Comparison of ENCODE assay signal across 17 cellular contexts in the genomic region with DNA sequence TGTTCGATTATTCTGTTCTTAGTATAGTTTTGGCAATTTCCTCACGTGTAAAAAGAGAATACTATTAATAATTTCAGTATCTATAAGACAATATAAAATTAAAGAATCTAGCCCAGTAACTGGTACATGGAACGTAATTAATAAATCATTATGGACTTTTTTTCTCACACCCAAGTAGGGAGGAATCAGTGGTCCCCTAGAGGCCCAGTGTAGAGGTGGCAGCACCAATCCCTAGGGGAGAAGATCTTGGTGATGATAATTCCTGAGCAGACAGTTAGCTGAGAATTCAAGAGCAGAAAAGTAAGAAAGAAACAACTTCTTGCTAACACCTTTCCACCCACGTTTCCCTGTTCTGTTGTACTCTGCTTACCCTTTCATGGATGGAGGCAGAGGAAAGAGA. TPM values are rescaled to one million over a fixed set of nuclear protein-coding genes. Genes with fewer than 3 reads are reported as not detected.
DNase-seq lines count a peak whose midpoint lies in the region; ATAC-seq and TF ChIP-seq lines count a peak whose summit lies in the region.
"Had no signal": no experiment of that assay in that cellular context is flagged by ENCODE, and none has a peak within 500 bp of the region (broad histone marks: within the 10 kb centered on the region; RNA-seq: fewer than 3 reads in every experiment).

No MANE protein-coding gene starts in this region.

- no peak overlapping the region for H3K27ac ChIP-seq in SK-N-SH (ENCODE audit: low read depth in 2 of 2, low read length in 1 of 2)
- H3K27ac ChIP-seq: SJCRH30 had no signal

- H3K4me3 Mint-ChIP-seq in type B pancreatic cell, result no peak overlapping the region

- H3K4me2 ChIP-seq in SK-N-SH, result no peak overlapping the region

- no peaks in the 10 kb centered on the region for H3K27me3 Mint-ChIP-seq in type B pancreatic cell

- TF ChIP-seq RAD21 in SK-N-SH (IDR thresholded peaks at IDR 0.05; ENCODE audit: low read length), result no peak

- WGBS in SK-N-SH (ENCODE audit: low lambda C conversion rate), result 35% methylated on average over 4 of the region's 4 CpGs

- no peaks in the 10 kb centered on the region for H3K9me2 ChIP-seq in SK-N-SH

- TF ChIP-seq CTCF in SK-N-SH (IDR thresholded peaks at IDR 0.05) (peak; percentile 10; the same call in 1 of the 2 replicates), astrocyte of the spinal cord (IDR thresholded peaks at IDR 0.05; ENCODE audit: low read depth, low read length) (peak; percentile 13), type B pancreatic cell (conservative IDR thresholded peaks at IDR 0.05) (peak; percentile 44)

- H3K9me3 Mint-ChIP-seq in type B pancreatic cell, result no peaks in the 10 kb centered on the region

- ATAC-seq in SK-N-SH treated with all-trans-retinoic acid at 6 μM for 48 hours, result no peak
- ATAC-seq: K562 had no signal

- H3K27ac Mint-ChIP-seq in type B pancreatic cell, result no peak overlapping the region

- DNase-seq in SK-N-SH, result no peak
- peak; percentile 3 to 19 for DNase-seq in Kasumi-1 (lab: John Stamatoyannopoulos, UW)
- no peak for DNase-seq in astrocyte of the spinal cord (ENCODE audit: low read depth, low spot score)
- no peak for DNase-seq in type B pancreatic cell (ENCODE audit: extremely low spot score, unreplicated experiment)
- DNase-seq in NOMO-1 (lab: John Stamatoyannopoulos, UW; ENCODE audit: unreplicated experiment in 2 of 2), result no peak
- no peak for DNase-seq in stimulated activated CD4-positive, alpha-beta T cell treated with anti-CD3 and anti-CD28 coated beads, Interleukin-2, amount 100 ng/mL, for 24 hours
- no peak for DNase-seq in stimulated activated CD4-positive, alpha-beta T cell treated with anti-CD3 and anti-CD28 coated beads, Interleukin-12 subunit alpha, Interleukin-12 subunit beta, amount 100 ng/mL, for 4 hours
- DNase-seq: 8988T, C1 segment of cervical spinal cord, NCI-H1436, NCI-H2029 treated with DMSO at 0.1 percent for 48 hours, NCI-H510A, RPMI8226, SJCRH30, SW 1271 had no signal

- POLR2A ChIA-PET in SK-N-SH (lab: Yijun Ruan, JAX), result no interaction called here

- H3K4me1 ChIP-seq in SK-N-SH (ENCODE audit: control insufficient read depth in 1 of 2, insufficient read depth in 2 of 2, low read depth in 1 of 2, low read length in 1 of 2), result no peaks in the 10 kb centered on the region
- H3K4me1 ChIP-seq: SJCRH30 had no signal

- no peaks in the 10 kb centered on the region for H3K9me3 ChIP-seq in SK-N-SH
- H3K9me3 ChIP-seq: SJCRH30 had no signal

- no peaks in the 10 kb centered on the region for H3K36me3 Mint-ChIP-seq in type B pancreatic cell

- CTCF ChIA-PET in SK-N-SH (lab: Yijun Ruan, JAX), result no interaction called here

- no peaks in the 10 kb centered on the region for H3K27me3 ChIP-seq in SK-N-SH (ENCODE audit: insufficient read depth)
- H3K27me3 ChIP-seq: SJCRH30 had no signal

- H3K4me1 Mint-ChIP-seq in type B pancreatic cell (ENCODE audit: unreplicated experiment), result no peaks in the 10 kb centered on the region

- TF ChIP-seq EP300 in SK-N-SH (IDR thresholded peaks at IDR 0.05; ENCODE audit: borderline replicate concordance in 1 of 2, low read depth in 1 of 2, low read length in 1 of 2), result no peak

- H4K20me1 ChIP-seq in SK-N-SH (ENCODE audit: insufficient read depth), result no peaks in the 10 kb centered on the region

- no peak overlapping the region for H2AFZ ChIP-seq in SK-N-SH (ENCODE audit: low read depth)

- no peaks in the 10 kb centered on the region for H3K79me2 ChIP-seq in SK-N-SH (ENCODE audit: insufficient read depth)

- H3K36me3 ChIP-seq in SK-N-SH (replicated peaks in 1 of 2; ENCODE audit: control insufficient read depth in 1 of 2, insufficient read depth in 2 of 2, low read length in 1 of 2), result no peaks in the 10 kb centered on the region
- H3K36me3 ChIP-seq: SJCRH30 had no signal

- in situ Hi-C loops in astrocyte of the spinal cord (cut with HindIII; ENCODE audit: low sequenced_read_pairs), result no loop called here

- H3K9ac ChIP-seq in SK-N-SH, result no peak overlapping the region

- H3K4me3 ChIP-seq in SK-N-SH (ENCODE audit: low read depth in 2 of 2, low read length in 1 of 2), result no peak overlapping the region
- no peak overlapping the region for H3K4me3 ChIP-seq in astrocyte of the spinal cord (ENCODE audit: low read depth, low read length)
- H3K4me3 ChIP-seq: K562, SJCRH30 had no signal

- H3F3A ChIP-seq in SK-N-SH (replicated peaks; ENCODE audit: insufficient read depth), result no peaks in the 10 kb centered on the region

TF ChIP-seq in SK-N-SH, 30 proteins besides CTCF, POLR2A, EP300 and RAD21:
- TF ChIP-seq GABPA (IDR thresholded peaks at IDR 0.05; ENCODE audit: low read depth), result no peak
- TF ChIP-seq JUND (IDR thresholded peaks at IDR 0.05), result no peak
- no peak for TF ChIP-seq NRF1 (IDR thresholded peaks at IDR 0.05; ENCODE audit: low read depth, low read length)
- no peak for TF ChIP-seq CHD2 (IDR thresholded peaks at IDR 0.05; ENCODE audit: low read length, partially characterized antibody)
- no peak for TF ChIP-seq TEAD4 (IDR thresholded peaks at IDR 0.05; ENCODE audit: borderline replicate concordance, insufficient read depth)
- no peak for TF ChIP-seq YY1 (IDR thresholded peaks at IDR 0.05; ENCODE audit: low read depth)
- TF ChIP-seq SIN3A (IDR thresholded peaks at IDR 0.05; ENCODE audit: borderline replicate concordance, low read depth, low read length), result no peak

TF ChIP-seq in SK-N-SH treated with all-trans-retinoic acid at 6 μM for 48 hours, 23 proteins besides CTCF, POLR2A, EP300 and RAD21 (continues in another document):
- TF ChIP-seq RARB (CRISPR knock-in tag; IDR thresholded peaks at IDR 0.05) (no peak), GLIS3 (CRISPR knock-in tag; IDR thresholded peaks at IDR 0.05) (no peak), BACH2 (CRISPR knock-in tag; IDR thresholded peaks at IDR 0.05; ENCODE audit: borderline replicate concordance) (no peak), OSR1 (CRISPR knock-in tag; IDR thresholded peaks at IDR 0.05) (no peak), CSDC2 (CRISPR knock-in tag; IDR thresholded peaks at IDR 0.05) (no peak), ZNF70 (CRISPR knock-in tag; IDR thresholded peaks at IDR 0.05) (no peak), ZFP30 (CRISPR knock-in tag; IDR thresholded peaks at IDR 0.05) (no peak)
- TF ChIP-seq, protein P1, sequence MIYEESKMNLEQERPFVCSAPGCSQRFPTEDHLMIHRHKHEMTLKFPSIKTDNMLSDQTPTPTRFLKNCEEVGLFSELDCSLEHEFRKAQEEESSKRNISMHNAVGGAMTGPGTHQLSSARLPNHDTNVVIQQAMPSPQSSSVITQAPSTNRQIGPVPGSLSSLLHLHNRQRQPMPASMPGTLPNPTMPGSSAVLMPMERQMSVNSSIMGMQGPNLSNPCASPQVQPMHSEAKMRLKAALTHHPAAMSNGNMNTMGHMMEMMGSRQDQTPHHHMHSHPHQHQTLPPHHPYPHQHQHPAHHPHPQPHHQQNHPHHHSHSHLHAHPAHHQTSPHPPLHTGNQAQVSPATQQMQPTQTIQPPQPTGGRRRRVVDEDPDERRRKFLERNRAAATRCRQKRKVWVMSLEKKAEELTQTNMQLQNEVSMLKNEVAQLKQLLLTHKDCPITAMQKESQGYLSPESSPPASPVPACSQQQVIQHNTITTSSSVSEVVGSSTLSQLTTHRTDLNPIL (CRISPR knock-in tag; IDR thresholded peaks at IDR 0.05; ENCODE audit: low read depth), result no peak
- TF ChIP-seq, protein P2, sequence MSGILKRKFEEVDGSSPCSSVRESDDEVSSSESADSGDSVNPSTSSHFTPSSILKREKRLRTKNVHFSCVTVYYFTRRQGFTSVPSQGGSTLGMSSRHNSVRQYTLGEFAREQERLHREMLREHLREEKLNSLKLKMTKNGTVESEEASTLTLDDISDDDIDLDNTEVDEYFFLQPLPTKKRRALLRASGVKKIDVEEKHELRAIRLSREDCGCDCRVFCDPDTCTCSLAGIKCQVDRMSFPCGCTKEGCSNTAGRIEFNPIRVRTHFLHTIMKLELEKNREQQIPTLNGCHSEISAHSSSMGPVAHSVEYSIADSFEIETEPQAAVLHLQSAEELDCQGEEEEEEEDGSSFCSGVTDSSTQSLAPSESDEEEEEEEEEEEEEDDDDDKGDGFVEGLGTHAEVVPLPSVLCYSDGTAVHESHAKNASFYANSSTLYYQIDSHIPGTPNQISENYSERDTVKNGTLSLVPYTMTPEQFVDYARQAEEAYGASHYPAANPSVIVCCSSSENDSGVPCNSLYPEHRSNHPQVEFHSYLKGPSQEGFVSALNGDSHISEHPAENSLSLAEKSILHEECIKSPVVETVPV (CRISPR knock-in tag; IDR thresholded peaks at IDR 0.05), result no peak

RNA-seq across cellular contexts. Expression of a gene that starts 19.7 kb away (rescaled TPM):
- polyA plus RNA-seq in SK-N-SH (2012; rRNA removed), result 0.02 and 0.10 TPM in 2 replicates
- 0.03 and 0.05 TPM in 2 replicates for polyA plus RNA-seq in SK-N-SH (2012; cell fraction: cytosol; rRNA removed)
- polyA plus RNA-seq in SK-N-SH (2012; cell fraction: nucleus; rRNA removed), result 0.06 TPM in 2 replicates
- 0.12 TPM in 1 of 2 replicates, not detected in the other for total RNA-seq in type B pancreatic cell (ENCODE audit: low replicate concordance)
- total RNA-seq: K562, SJCRH30 had no signal

RNA-seq across cellular contexts. Expression of a gene that starts 41.2 kb away (rescaled TPM):
- polyA plus RNA-seq in SK-N-SH (2012; rRNA removed), result 1.7 and 2.3 TPM in 2 replicates
- 3.4 and 3.9 TPM in 2 replicates for polyA plus RNA-seq in SK-N-SH (2012; cell fraction: cytosol; rRNA removed)
- polyA plus RNA-seq in SK-N-SH (2012; cell fraction: nucleus; rRNA removed), result 0.93 and 1.8 TPM in 2 replicates
- total RNA-seq in type B pancreatic cell (ENCODE audit: low replicate concordance), result 10.2 and 11.0 TPM in 2 replicates

RNA-seq across cellular contexts. Expression of a gene that starts 42.1 kb away (rescaled TPM):
- 0.52 and 0.58 TPM in 2 replicates for polyA plus RNA-seq in SK-N-SH (2012; rRNA removed)
- polyA plus RNA-seq in SK-N-SH (2012; cell fraction: cytosol; rRNA removed), result 0.67 and 0.72 TPM in 2 replicates
- polyA plus RNA-seq in SK-N-SH (2012; cell fraction: nucleus; rRNA removed), result 0.16 and 0.23 TPM in 2 replicates
- total RNA-seq in type B pancreatic cell (ENCODE audit: low replicate concordance), result 0.17 TPM in 1 of 2 replicates, not detected in the other
- total RNA-seq: SJCRH30 had no signal
- polyA plus RNA-seq: K562 had no signal

Comparison
In these comparisons a context has a peak if more than half of its experiments do, and no peak if none do; other contexts are left out.
1. DNase-seq: peak in Kasumi-1 (2 of 2); none in SK-N-SH (single experiment), astrocyte of the spinal cord (single experiment), type B pancreatic cell (single experiment), NOMO-1 (0 of 2), stimulated activated CD4-positive, alpha-beta T cell treated with anti-CD3 and anti-CD28 coated beads, Interleukin-2, amount 100 ng/mL, for 24 hours (0 of 2) and stimulated activated CD4-positive, alpha-beta T cell treated with anti-CD3 and anti-CD28 coated beads, Interleukin-12 subunit alpha, Interleukin-12 subunit beta, amount 100 ng/mL, for 4 hours (single experiment).
2. Peak in every context shown above with its lines, with median percentiles within 50 percentile points of each other: CTCF ChIP-seq.